Comparison of ENCODE assay signal across 8 cellular contexts in genomic region chr12:64404470-64405446, GRCh38. TPM values are rescaled to one million over a fixed set of nuclear protein-coding genes. Genes with fewer than 3 reads are reported as not detected.
DNase-seq lines count a peak whose midpoint lies in the region; ATAC-seq and TF ChIP-seq lines count a peak whose summit lies in the region.

No MANE protein-coding gene starts in this region.

- H3K9me3 ChIP-seq in iPS DF 6.9 (ENCODE audit: control insufficient read depth, insufficient read depth, low read length), result no peaks in the 10 kb centered on the region
- H3K9me3 ChIP-seq in sigmoid colon, result no peaks in the 10 kb centered on the region

- no CpG with 5 or more reads among the region's 85 CpGs for WGBS in iPS DF 6.9 (ENCODE audit: insufficient coverage, insufficient read length)
- WGBS in sigmoid colon, 2 donors, result 1% methylated on average over 85 of the region's 85 CpGs

- TF ChIP-seq EP300 in sigmoid colon (IDR thresholded peaks at IDR 0.05), result no peak

- H3K27me3 ChIP-seq in KMS-11 (ENCODE audit: insufficient read depth, low read depth) (no peaks in the 10 kb centered on the region), iPS DF 6.9 (ENCODE audit: control insufficient read depth, insufficient read depth, low read length) (no peaks in the 10 kb centered on the region), sigmoid colon (no peaks in the 10 kb centered on the region)

- H3K27ac ChIP-seq in KMS-11 (peak overlapping the region; percentile 99), iPS DF 6.9 (ENCODE audit: low read length) (no peak overlapping the region), sigmoid colon (peak overlapping the region; percentile 96 to 100 (median 98))

- H3K9ac ChIP-seq in KMS-11, result peak overlapping the region; percentile 100

- H4K20me1 ChIP-seq in KMS-11 (ENCODE audit: insufficient read depth), result peaks cover 19% of the 10 kb centered on the region

- peak overlapping the region; percentile 73 for H3K4me3 ChIP-seq in KMS-11 (IDR thresholded peaks at IDR 0.05; ENCODE audit: insufficient read depth, low read depth, low read length)
- H3K4me3 ChIP-seq in iPS DF 6.9 (ENCODE audit: low read length), result peak overlapping the region; percentile 95
- H3K4me3 ChIP-seq in sigmoid colon, result peak overlapping the region; percentile 85 to 97 (median 94)

- no peak for TF ChIP-seq POLR2A in sigmoid colon (IDR thresholded peaks at IDR 0.05)

- H3K4me2 ChIP-seq in KMS-11, result peak overlapping the region; percentile 50

- DNase-seq in GF-D8 (lab: John Stamatoyannopoulos, UW), result peak; percentile 63
- DNase-seq in T-helper 9 cell, result peak; percentile 18
- peak; percentile 82 for DNase-seq in astrocyte of the hippocampus (ENCODE audit: low read depth, low spot score)
- no peak for DNase-seq in iPS DF 6.9 (ENCODE audit: low read depth, low spot score)
- DNase-seq in sigmoid colon, result peak; percentile 84
- no peak for DNase-seq in ecto neural progenitor cell (ENCODE audit: low spot score)

- H3K4me1 ChIP-seq in KMS-11 (ENCODE audit: low read depth, poor library complexity, severe bottlenecking) (peaks cover 49% of the 10 kb centered on the region), iPS DF 6.9 (ENCODE audit: control insufficient read depth, insufficient read depth, low read length) (no peaks in the 10 kb centered on the region; the same call in 1 of the 2 replicates), sigmoid colon (peaks cover 0 to 21% (median 11%) of the 10 kb centered on the region in 4 donors)

- peaks cover 56% of the 10 kb centered on the region for H3K79me2 ChIP-seq in KMS-11 (ENCODE audit: insufficient read depth, low read depth)

- H2AFZ ChIP-seq in KMS-11 (ENCODE audit: low read depth), result peak overlapping the region; percentile 70

- intact Hi-C loops in sigmoid colon (cut with DNase I), result loop anchor here (2.0 to 10.0 kb wide), 5 partner anchors 48 to 627 kb away; partner anchors contain the start of genes RXYLT1 and TBK1

- TF ChIP-seq CTCF in KMS-11 (conservative IDR thresholded peaks at IDR 0.05; ENCODE audit: low read depth, low read length) (0 out of 2 replicates have a peak, but pooled peaks have one; percentile 24), sigmoid colon (IDR thresholded peaks at IDR 0.05) (no peak)

- H3K36me3 ChIP-seq in KMS-11 (ENCODE audit: insufficient read depth), result no peaks in the 10 kb centered on the region
- H3K36me3 ChIP-seq in iPS DF 6.9 (ENCODE audit: control insufficient read depth, insufficient read depth, low read length), result no peaks in the 10 kb centered on the region
- peaks cover 0 to under 1% (median 0%) of the 10 kb centered on the region in 4 donors for H3K36me3 ChIP-seq in sigmoid colon

- peak; percentile 32 for ATAC-seq in GM21717 (IDR thresholded peaks at IDR 0.05; ENCODE audit: unreplicated experiment)

RNA-seq across cellular contexts. Expression of gene XPOT, which starts 0.6 kb away (rescaled TPM):
- 10 to 100 TPM; 26.9 to 33.4 (median 30.1) TPM for total RNA-seq in sigmoid colon
- 10 to 100 TPM in 2 of 3 donors, 1 to 10 TPM in 1; 7.8 to 21.4 (median 10.6) TPM for polyA plus RNA-seq in sigmoid colon

RNA-seq across cellular contexts. Expression of gene C12orf56, which starts 14.2 kb away (rescaled TPM):
- total RNA-seq in sigmoid colon, result under 1 TPM in 1 of 4 donors, not detected in 3; 0.28 TPM
- 1 to 10 TPM in 1 of 3 donors, under 1 TPM in 2; 0.22 to 2.1 (median 0.60) TPM for polyA plus RNA-seq in sigmoid colon

RNA-seq across cellular contexts. Expression of gene TBK1, which starts 47.2 kb away (rescaled TPM):
- 10 to 100 TPM; 23.5 to 30.0 (median 27.7) TPM for total RNA-seq in sigmoid colon
- 10 to 100 TPM; 11.7 to 15.3 (median 15.0) TPM for polyA plus RNA-seq in sigmoid colon

Comparison
In these comparisons a context has a peak if more than half of its experiments do, and no peak if none do; other contexts are left out.
1. DNase-seq: peak in GF-D8 (single experiment), T-helper 9 cell (single experiment), astrocyte of the hippocampus (single experiment) and sigmoid colon (single experiment); none in iPS DF 6.9 (single experiment) and ecto neural progenitor cell (single experiment).
2. Peak in every context shown above with its lines, with median percentiles within 50 percentile points of each other: H3K4me3 ChIP-seq.